Comparison of ENCODE assay signal across 34 cellular contexts in genomic region chr12:43903686-43904085, GRCh38.
"Had no signal": no experiment of that assay in that cellular context is flagged by ENCODE, and none has a peak within 500 bp of the region (broad histone marks: within the 10 kb centered on the region; RNA-seq: fewer than 3 reads in every experiment).

No MANE protein-coding gene starts in this region.

- ATAC-seq: activated naive CD4-positive, alpha-beta T cell treated with anti-CD3 and anti-CD28 coated beads, Interleukin-2, amount 50 U/mL, for 72 hours; activated naive CD8-positive, alpha-beta T cell treated with anti-CD3 and anti-CD28 coated beads, Interleukin-2, amount 50 U/mL, for 24 hours; activated T-cell treated with anti-CD3 and anti-CD28 coated beads, Interleukin-2, amount 50 U/mL, for 4 hours; activated T-cell treated with anti-CD3 and anti-CD28 coated beads, Interleukin-2, amount 50 U/mL, for 72 hours; activated T-helper 17 cell treated with anti-CD3 and anti-CD28 coated beads, Interleukin-2, amount 50 U/mL, for 72 hours; body of pancreas had no signal

- FAIRE-seq: astrocyte, bronchial epithelial cell had no signal

- H3K27me3 ChIP-seq: adrenal gland, ascending aorta, body of pancreas, brain microvascular endothelial cell, breast epithelium, cardiac muscle cell had no signal

- H3K9me3 ChIP-seq: adrenal gland, ascending aorta, body of pancreas, breast epithelium had no signal

- H3K4me3 ChIP-seq: adrenal gland, ascending aorta, body of pancreas, breast epithelium, cardiac muscle cell had no signal

- H3K27ac ChIP-seq: adrenal gland, ascending aorta, body of pancreas, brain microvascular endothelial cell, breast epithelium, cardiac muscle cell had no signal

- DNase-seq: activated effector memory CD4-positive, alpha-beta T cell treated with anti-CD3 and anti-CD28 coated beads, Interleukin-2, amount 50 U/mL, for 16 hours; activated effector memory CD4-positive, alpha-beta T cell treated with Interleukin-2 at 50 U/mL for 16 hours; activated gamma-delta T cell; activated gamma-delta T cell treated with Interleukin-2 at 50 U/mL for 16 hours; activated naive CD4-positive, alpha-beta T cell; activated naive CD4-positive, alpha-beta T cell treated with anti-CD3 and anti-CD28 coated beads for 36 hours; activated naive CD4-positive, alpha-beta T cell treated with anti-CD3 and anti-CD28 coated beads, Interleukin-2, amount 10 ng/mL, durations not matched to agents 7 days and 5 days; activated naive CD4-positive, alpha-beta T cell treated with anti-CD3 and anti-CD28 coated beads, Interleukin-2, amount 50 U/mL, for 16 hours; activated naive CD4-positive, alpha-beta T cell treated with Interleukin-2 at 50 U/mL for 16 hours; activated naive CD8-positive, alpha-beta T cell treated with anti-CD3 and anti-CD28 coated beads for 36 hours; activated naive CD8-positive, alpha-beta T cell treated with anti-CD3 and anti-CD28 coated beads, Interleukin-2, amount 10 ng/mL, durations not matched to agents 7 days and 5 days; activated naive CD8-positive, alpha-beta T cell treated with anti-CD3 and anti-CD28 coated beads, Interleukin-2, amount 50 U/mL, for 24 hours; activated T-cell treated with anti-CD3 and anti-CD28 coated beads, Interleukin-2, amount 50 U/mL, for 1 hour; activated T-cell treated with anti-CD3 and anti-CD28 coated beads, Interleukin-2, amount 50 U/mL, for 24 hours; activated T-cell treated with anti-CD3 and anti-CD28 coated beads, Interleukin-2, amount 50 U/mL, for 4 hours; activated T-cell treated with anti-CD3 and anti-CD28 coated beads, Interleukin-2, amount 50 U/mL, for 48 hours; activated T-cell treated with anti-CD3 and anti-CD28 coated beads, Interleukin-2, amount 50 U/mL, for 72 hours; adrenal gland; amniotic stem cell; amygdala; anterior cingulate cortex; aorta; body of pancreas; brain microvascular endothelial cell; caudate nucleus; central memory CD4-positive, alpha-beta T cell; cerebellar nuclear complex had no signal

- H3K4me1 ChIP-seq: adrenal gland, ascending aorta, body of pancreas, breast epithelium had no signal

- H3K36me3 ChIP-seq: adrenal gland, ascending aorta, brain microvascular endothelial cell, breast epithelium, cardiac muscle cell had no signal
